12 cellular contexts compared by ENCODE assay signal in genomic region chr5:157025093-157025698, GRCh38. TPM values are rescaled to one million over a fixed set of nuclear protein-coding genes. Genes with fewer than 3 reads are reported as not detected.
A peak's percentile ranks its signal among the peaks of the same experiment; 100 is the strongest.
DNase-seq lines count a peak whose midpoint lies in the region; ATAC-seq, FAIRE-seq and TF ChIP-seq lines count a peak whose summit lies in the region.
"Had no signal": no experiment of that assay in that cellular context is flagged by ENCODE, and none has a peak within 500 bp of the region (broad histone marks: within the 10 kb centered on the region; RNA-seq: fewer than 3 reads in every experiment).

No MANE protein-coding gene starts in this region.

- no peaks in the 10 kb centered on the region for H3K36me3 Mint-ChIP-seq in activated T-cell treated with anti-CD3 and anti-CD28 coated beads, Interleukin-2, amount 50 U/mL, for 24 hours (ENCODE audit: low read depth)

- peak overlapping the region; percentile 84 for H3K27ac Mint-ChIP-seq in activated T-cell treated with anti-CD3 and anti-CD28 coated beads, Interleukin-2, amount 50 U/mL, for 24 hours

- no peak overlapping the region for H3K4me3 ChIP-seq in HAP-1
- H3K4me3 ChIP-seq: BLaER1 treated with 17β-estradiol and CSF1 and Interleukin-3, amounts not matched to agents 10 nM and 100 nM had no signal

- peak overlapping the region; percentile 2 for H3K4me3 Mint-ChIP-seq in activated T-cell treated with anti-CD3 and anti-CD28 coated beads, Interleukin-2, amount 50 U/mL, for 24 hours

- in situ Hi-C loops in G401 (cut with HindIII; ENCODE audit: low sequenced_read_pairs) (no loop called here), HAP-1 (cut with MboI; ENCODE audit: low sequenced_read_pairs) (no loop called here)

- no peaks in the 10 kb centered on the region for H3K4me1 ChIP-seq in HAP-1
- H3K4me1 ChIP-seq: BLaER1 treated with 17β-estradiol and CSF1 and Interleukin-3, amounts not matched to agents 10 nM and 100 nM had no signal

- DNase-seq in GM12891 (ENCODE audit: insufficient read length, low spot score): no peak
- peak; percentile 68 for DNase-seq in activated T-cell treated with anti-CD3 and anti-CD28 coated beads, Interleukin-2, amount 50 U/mL, for 24 hours
- DNase-seq in stimulated activated CD4-positive, alpha-beta T cell treated with anti-CD3 and anti-CD28 coated beads, Interleukin-15, amount 100 ng/mL, for 24 hours: peak; percentile 80
- no peak for DNase-seq in G401 (ENCODE audit: low spot score)
- DNase-seq in NCI-H2171 treated with DMSO at 0.1 percent for 48 hours (lab: John Stamatoyannopoulos, UW): no peak
- no peak for DNase-seq in HAP-1 (ENCODE audit: low spot score in 2 of 2)
- DNase-seq in SK-N-DZ (ENCODE audit: low spot score): no peak
- DNase-seq: NCI-H146, WERI-Rb-1 had no signal

- FAIRE-seq in GM12891 (lab: Jason Lieb, UNC): peak; percentile 78

- H3K4me1 Mint-ChIP-seq in activated T-cell treated with anti-CD3 and anti-CD28 coated beads, Interleukin-2, amount 50 U/mL, for 24 hours (ENCODE audit: low read depth): peaks cover 69% of the 10 kb centered on the region

- H3K9me3 ChIP-seq in HAP-1: no peaks in the 10 kb centered on the region
- H3K9me3 ChIP-seq: BLaER1 treated with 17β-estradiol and CSF1 and Interleukin-3, amounts not matched to agents 10 nM and 100 nM had no signal

- no peaks in the 10 kb centered on the region for H3K27me3 Mint-ChIP-seq in activated T-cell treated with anti-CD3 and anti-CD28 coated beads, Interleukin-2, amount 50 U/mL, for 24 hours

- TF ChIP-seq POLR2A in GM12891 (IDR thresholded peaks at IDR 0.05; ENCODE audit: low read depth, low read length): no peak

- H3K27me3 ChIP-seq in HAP-1 (ENCODE audit: low read depth): peaks cover 5% of the 10 kb centered on the region; the same call in 1 of the 2 replicates
- H3K27me3 ChIP-seq: BLaER1 treated with 17β-estradiol and CSF1 and Interleukin-3, amounts not matched to agents 10 nM and 100 nM had no signal

- ATAC-seq in HG02885 (IDR thresholded peaks at IDR 0.05; ENCODE audit: poor library complexity, unreplicated experiment): peak; percentile 52
- ATAC-seq: HCT116 had no signal

- no peaks in the 10 kb centered on the region for H3K36me3 ChIP-seq in HAP-1 (replicated peaks)
- H3K36me3 ChIP-seq: BLaER1 treated with 17β-estradiol and CSF1 and Interleukin-3, amounts not matched to agents 10 nM and 100 nM; WERI-Rb-1 had no signal

- no peaks in the 10 kb centered on the region for H3K9me3 Mint-ChIP-seq in activated T-cell treated with anti-CD3 and anti-CD28 coated beads, Interleukin-2, amount 50 U/mL, for 24 hours

TF ChIP-seq in GM12891, 5 proteins besides CTCF, POLR2A, EP300 and RAD21:
- TF ChIP-seq POU2F2 (IDR thresholded peaks at IDR 0.05; ENCODE audit: low read depth, low read length): no peak
- TF ChIP-seq SPI1 (IDR thresholded peaks at IDR 0.05; ENCODE audit: low read depth, low read length): peak; percentile 19; the same call in 1 of the 2 replicates

RNA-seq across cellular contexts. Expression of gene HAVCR1, which starts 33.7 kb away (rescaled TPM):
- not detected for polyA plus RNA-seq in GM12891 (2012; ENCODE audit: low read depth, missing spikeins)
- total RNA-seq in G401 (2014; rRNA removed; shearing (Covaris generic)): not detected in 2 replicates
- polyA plus RNA-seq in SK-N-DZ (2014; cell fraction: cytosol; rRNA removed): not detected in 2 replicates
- not detected in 2 replicates for polyA plus RNA-seq in SK-N-DZ (2014; cell fraction: nucleus; rRNA removed)

Comparison
In these comparisons a context has a peak if more than half of its experiments do, and no peak if none do; other contexts are left out.
1. DNase-seq: peak in activated T-cell treated with anti-CD3 and anti-CD28 coated beads, Interleukin-2, amount 50 U/mL, for 24 hours (single experiment) and stimulated activated CD4-positive, alpha-beta T cell treated with anti-CD3 and anti-CD28 coated beads, Interleukin-15, amount 100 ng/mL, for 24 hours (single experiment); none in GM12891 (single experiment), G401 (single experiment), NCI-H2171 treated with DMSO at 0.1 percent for 48 hours (single experiment), HAP-1 (0 of 2) and SK-N-DZ (single experiment).